ENCODE assay signal across 14 cellular contexts in genomic region chr5:157370967-157371366, GRCh38.
DNase-seq lines count a peak whose midpoint lies in the region; ATAC-seq, FAIRE-seq and TF ChIP-seq lines count a peak whose summit lies in the region.
"Had no signal": no experiment of that assay in that cellular context is flagged by ENCODE, and none has a peak within 500 bp of the region (broad histone marks: within the 10 kb centered on the region; RNA-seq: fewer than 3 reads in every experiment).

No MANE protein-coding gene starts in this region.

- H3K4me1 ChIP-seq in CD4-positive, CD25-positive, alpha-beta regulatory T cell (ENCODE audit: control insufficient read depth, insufficient read depth, low read length, poor library complexity, severe bottlenecking): no peaks in the 10 kb centered on the region
- peaks cover 0 to 72% (median 49%) of the 10 kb centered on the region in 4 donors for H3K4me1 ChIP-seq in esophagus muscularis mucosa

- peaks cover 94% of the 10 kb centered on the region for H3K36me3 ChIP-seq in CD4-positive, CD25-positive, alpha-beta regulatory T cell (ENCODE audit: control insufficient read depth, insufficient read depth, low read length)
- H3K36me3 ChIP-seq in esophagus muscularis mucosa (no peaks in the 10 kb centered on the region), neural cell (ENCODE audit: insufficient read depth, low read length) (peaks cover 9% of the 10 kb centered on the region)

- DNase-seq in CD4-positive, CD25-positive, alpha-beta regulatory T cell: no peak
- DNase-seq in M059J (ENCODE audit: low read depth) (peak; percentile 65), esophagus muscularis mucosa (ENCODE audit: extremely low spot score) (no peak), urothelium cell line (ENCODE audit: low spot score) (no peak), HTR-8/SVneo (ENCODE audit: insufficient read length, low spot score) (no peak)
- DNase-seq in activated effector memory CD4-positive, alpha-beta T cell treated with Interleukin-2 at 50 U/mL for 16 hours: no peak
- DNase-seq: foreskin fibroblast; left ventricle myocardium superior; NCI-H526; stimulated activated CD8-positive, alpha-beta memory T cell treated with anti-CD3 and anti-CD28 coated beads, Interleukin-4, amount 100 ng/mL, for 48 hours had no signal

- peak overlapping the region; percentile 55 for H3K9ac ChIP-seq in neural cell (ENCODE audit: low read length)

- H3K4me1 Mint-ChIP-seq in CD4-positive, CD25-positive, alpha-beta regulatory T cell: peaks cover 0 to 8% (median 3%) of the 10 kb centered on the region in 4 donors

- H3K27me3 ChIP-seq in CD4-positive, CD25-positive, alpha-beta regulatory T cell (ENCODE audit: control insufficient read depth, insufficient read depth, low read length): no peaks in the 10 kb centered on the region
- H3K27me3 ChIP-seq in esophagus muscularis mucosa: no peaks in the 10 kb centered on the region
- no peaks in the 10 kb centered on the region for H3K27me3 ChIP-seq in neural cell (ENCODE audit: insufficient read depth, low read depth, low read length)

- no peaks in the 10 kb centered on the region for H3K79me2 ChIP-seq in neural cell (replicated peaks; ENCODE audit: insufficient read depth, low read length)

- no peak overlapping the region for H3K27ac ChIP-seq in CD4-positive, CD25-positive, alpha-beta regulatory T cell (ENCODE audit: insufficient read depth, low read length, poor library complexity, severe bottlenecking)
- peak overlapping the region; percentile 84 to 86 (median 85) for H3K27ac ChIP-seq in esophagus muscularis mucosa (replicated peaks in 1 of 4)
- peak overlapping the region; percentile 86 for H3K27ac ChIP-seq in neural cell (ENCODE audit: low read length)
- H3K27ac ChIP-seq: C4-2B, skin epidermis had no signal

- H3K9me2 ChIP-seq in neural cell (ENCODE audit: insufficient read depth, low read length): no peaks in the 10 kb centered on the region

- ATAC-seq in CD4-positive, CD25-positive, alpha-beta regulatory T cell (ENCODE audit: low read depth in 2 of 2): no peak
- no peak for ATAC-seq in HG02623 (IDR thresholded peaks at IDR 0.05; ENCODE audit: unreplicated experiment)
- ATAC-seq: left ventricle myocardium superior had no signal

- intact Hi-C loops in esophagus muscularis mucosa (cut with DNase I): no loop called here

- no peaks in the 10 kb centered on the region for H3K9me3 ChIP-seq in CD4-positive, CD25-positive, alpha-beta regulatory T cell (ENCODE audit: control insufficient read depth in 2 of 2, low read length in 2 of 2)
- no peaks in the 10 kb centered on the region for H3K9me3 ChIP-seq in esophagus muscularis mucosa
- H3K9me3 ChIP-seq in neural cell (ENCODE audit: low read length): no peaks in the 10 kb centered on the region

- H3K9me3 Mint-ChIP-seq in CD4-positive, CD25-positive, alpha-beta regulatory T cell: no peaks in the 10 kb centered on the region

- no peak for TF ChIP-seq RAD21 in neural cell (conservative IDR thresholded peaks at IDR 0.05)

- no peaks in the 10 kb centered on the region for H3F3A ChIP-seq in neural cell (ENCODE audit: insufficient read depth, low read length, poor library complexity, severe bottlenecking)

- TF ChIP-seq POLR2A in esophagus muscularis mucosa (IDR thresholded peaks at IDR 0.05; ENCODE audit: low read depth): no peak

- H3K4me3 Mint-ChIP-seq in CD4-positive, CD25-positive, alpha-beta regulatory T cell: no peak overlapping the region

- WGBS in esophagus muscularis mucosa: 46% methylated on average over 6 of the region's 6 CpGs

- H4K20me1 ChIP-seq in neural cell (ENCODE audit: insufficient read depth): no peaks in the 10 kb centered on the region

- H3K4me2 ChIP-seq in neural cell (ENCODE audit: low read length): peak overlapping the region; percentile 17

- FAIRE-seq in urothelium cell line (lab: Jason Lieb, UNC) (no peak), HTR-8/SVneo (lab: Jason Lieb, UNC) (no peak)

- TF ChIP-seq EP300 in esophagus muscularis mucosa (IDR thresholded peaks at IDR 0.05) (no peak), neural cell (conservative IDR thresholded peaks at IDR 0.05; ENCODE audit: poor library complexity, severe bottlenecking) (no peak)

- H2AFZ ChIP-seq in neural cell (ENCODE audit: low read depth, low read length): no peak overlapping the region

- H3K36me3 Mint-ChIP-seq in CD4-positive, CD25-positive, alpha-beta regulatory T cell: peaks cover 54% of the 10 kb centered on the region

- TF ChIP-seq CTCF in esophagus muscularis mucosa (IDR thresholded peaks at IDR 0.05) (no peak), neural cell (IDR thresholded peaks at IDR 0.05; ENCODE audit: poor library complexity, severe bottlenecking) (no peak)

- H3K27ac Mint-ChIP-seq in CD4-positive, CD25-positive, alpha-beta regulatory T cell: peak overlapping the region in 2 of 3 donors; percentile 31 to 54

- H3K27me3 Mint-ChIP-seq in CD4-positive, CD25-positive, alpha-beta regulatory T cell: no peaks in the 10 kb centered on the region

- no peak overlapping the region for H3K4me3 ChIP-seq in CD4-positive, CD25-positive, alpha-beta regulatory T cell (ENCODE audit: low read depth, low read length)
- H3K4me3 ChIP-seq in esophagus muscularis mucosa: peak overlapping the region in 1 of 4 donors; percentile 10
- H3K4me3 ChIP-seq in neural cell (ENCODE audit: low read length): peak overlapping the region; percentile 32
- H3K4me3 ChIP-seq: skin epidermis had no signal

TF ChIP-seq in neural cell, 6 proteins besides CTCF, POLR2A, EP300 and RAD21:
- no peak for TF ChIP-seq EZH2 (IDR thresholded peaks at IDR 0.05; ENCODE audit: borderline replicate concordance, insufficient read depth, low read length, poor library complexity, severe bottlenecking)
- no peak for TF ChIP-seq SMC3 (conservative IDR thresholded peaks at IDR 0.05; ENCODE audit: poor library complexity)
- no peak for TF ChIP-seq POLR2AphosphoS5 (IDR thresholded peaks at IDR 0.05)
- no peak for TF ChIP-seq REST (IDR thresholded peaks at IDR 0.05; ENCODE audit: borderline replicate concordance)
- TF ChIP-seq MXI1 (conservative IDR thresholded peaks at IDR 0.05; ENCODE audit: poor library complexity, severe bottlenecking): no peak
- no peak for TF ChIP-seq TAF1 (IDR thresholded peaks at IDR 0.05; ENCODE audit: low read depth)
